2 cellular contexts compared by ENCODE assay signal in genomic region chr4:38730493-38730829, GRCh38.
TF ChIP-seq lines count a peak whose summit lies in the region.

No MANE protein-coding gene starts in this region.

TF ChIP-seq in HepG2, 621 proteins besides CTCF, POLR2A, EP300 and RAD21:
- TF ChIP-seq ZNF710 (CRISPR knock-in tag; IDR thresholded peaks at IDR 0.05; ENCODE audit: borderline replicate concordance) (0 out of 2 replicates have a peak, but pooled peaks have one; percentile 17), THAP8 (CRISPR knock-in tag; IDR thresholded peaks at IDR 0.05; ENCODE audit: borderline replicate concordance) (no peak), ZNF546 (CRISPR knock-in tag; conservative IDR thresholded peaks at IDR 0.05) (0 out of 2 replicates have a peak, but pooled peaks have one; percentile 10), SIX4 (CRISPR knock-in tag; IDR thresholded peaks at IDR 0.05) (no peak)
- TF ChIP-seq, protein P1, sequence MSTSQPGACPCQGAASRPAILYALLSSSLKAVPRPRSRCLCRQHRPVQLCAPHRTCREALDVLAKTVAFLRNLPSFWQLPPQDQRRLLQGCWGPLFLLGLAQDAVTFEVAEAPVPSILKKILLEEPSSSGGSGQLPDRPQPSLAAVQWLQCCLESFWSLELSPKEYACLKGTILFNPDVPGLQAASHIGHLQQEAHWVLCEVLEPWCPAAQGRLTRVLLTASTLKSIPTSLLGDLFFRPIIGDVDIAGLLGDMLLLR (CRISPR knock-in tag; IDR thresholded peaks at IDR 0.05), result peak; percentile 53; the same call in 1 of the 2 replicates
TF ChIP-seq in HepG2: peak in this region for 3.

TF ChIP-seq in GM12891, 5 proteins besides CTCF, POLR2A, EP300 and RAD21:
- TF ChIP-seq SPI1 (IDR thresholded peaks at IDR 0.05; ENCODE audit: low read depth, low read length) (no peak), POLR2AphosphoS5 (IDR thresholded peaks at IDR 0.05; ENCODE audit: low read depth, low read length) (no peak), POU2F2 (IDR thresholded peaks at IDR 0.05; ENCODE audit: low read depth, low read length) (no peak), PAX5 (IDR thresholded peaks at IDR 0.05; ENCODE audit: insufficient read depth, low read length, severe bottlenecking) (no peak), TAF1 (IDR thresholded peaks at IDR 0.05; ENCODE audit: low read depth, low read length) (no peak)
